ENCODE assay signal across 21 cellular contexts in genomic region chr14:33567736-33568124, GRCh38.
A peak's percentile ranks its signal among the peaks of the same experiment; 100 is the strongest.
DNase-seq lines count a peak whose midpoint lies in the region; TF ChIP-seq lines count a peak whose summit lies in the region.
"Had no signal": no experiment of that assay in that cellular context is flagged by ENCODE, and none has a peak within 500 bp of the region (broad histone marks: within the 10 kb centered on the region; RNA-seq: fewer than 3 reads in every experiment).

No MANE protein-coding gene starts in this region.

- H3K9me3 ChIP-seq in Karpas-422 (ENCODE audit: low read length) (no peaks in the 10 kb centered on the region), adrenal gland (replicated peaks in 1 of 3) (no peaks in the 10 kb centered on the region), skeletal muscle satellite cell (replicated peaks; ENCODE audit: low read length) (no peaks in the 10 kb centered on the region)
- H3K9me3 ChIP-seq: ascending aorta, lower lobe of right lung, neutrophil, testis had no signal

- no peaks in the 10 kb centered on the region for H3K27me3 ChIP-seq in Karpas-422 (ENCODE audit: low read length)
- H3K27me3 ChIP-seq in adrenal gland = no peaks in the 10 kb centered on the region
- no peaks in the 10 kb centered on the region for H3K27me3 ChIP-seq in dorsolateral prefrontal cortex
- no peaks in the 10 kb centered on the region for H3K27me3 ChIP-seq in skeletal muscle satellite cell (ENCODE audit: control insufficient read depth, insufficient read depth, low read length)
- H3K27me3 ChIP-seq: ascending aorta, foreskin keratinocyte, hepatocyte, neutrophil, testis had no signal

- H3K4me3 ChIP-seq in Karpas-422 (ENCODE audit: low read length) = peak overlapping the region; percentile 51
- peak overlapping the region in 1 of 4 donors; percentile 27 for H3K4me3 ChIP-seq in adrenal gland
- H3K4me3 ChIP-seq in dorsolateral prefrontal cortex = no peak overlapping the region
- no peak overlapping the region for H3K4me3 ChIP-seq in skeletal muscle satellite cell (ENCODE audit: low read length)
- H3K4me3 ChIP-seq: ascending aorta, coronary artery, hepatocyte, lower lobe of right lung, testis had no signal

- H2AFZ ChIP-seq in Karpas-422 (ENCODE audit: low read length) = peak overlapping the region; percentile 46
- H2AFZ ChIP-seq: hepatocyte had no signal

- H3K4me2 ChIP-seq in Karpas-422 (ENCODE audit: low read depth, low read length, poor library complexity, severe bottlenecking) (peak overlapping the region; percentile 89), skeletal muscle satellite cell (ENCODE audit: low read length) (peak overlapping the region; percentile 28)
- H3K4me2 ChIP-seq: hepatocyte had no signal

- intact Hi-C loops in adrenal gland (cut with DNase I) (no loop called here), dorsolateral prefrontal cortex (cut with DNase I) (no loop called here)

- no peak for TF ChIP-seq CTCF in adrenal gland (IDR thresholded peaks at IDR 0.05)
- TF ChIP-seq CTCF in dorsolateral prefrontal cortex (IDR thresholded peaks at IDR 0.05 in 54 of 56, conservative IDR thresholded peaks at IDR 0.05 in 2 of 56; ENCODE audit: low read depth in 1 of 56, partially characterized antibody in 56 of 56) = no peak
- TF ChIP-seq CTCF in GM10266 (IDR thresholded peaks at IDR 0.05; ENCODE audit: control insufficient read depth, insufficient read depth, low read depth, missing control alignments) = no peak

- H3K9me2 ChIP-seq in Karpas-422 (replicated peaks; ENCODE audit: insufficient read depth, low read length) = no peaks in the 10 kb centered on the region

- DNase-seq in Karpas-422 (peak; percentile 55), adrenal gland (no peak), dorsolateral prefrontal cortex (no peak), GM10266 (ENCODE audit: extremely low spot score) (no peak), globus pallidus (ENCODE audit: low spot score) (no peak), NCI-H2171 (lab: John Stamatoyannopoulos, UW) (no peak)
- DNase-seq: activated B cell treated with CpG ODN at 0.5 μM for 24 hours; activated CD4-positive, alpha-beta memory T cell treated with anti-CD3 and anti-CD28 coated beads for 36 hours; activated naive CD4-positive, alpha-beta T cell treated with Interleukin-2 at 50 U/mL for 16 hours; CD4-positive, CD25-positive, alpha-beta regulatory T cell; foreskin keratinocyte; lower lobe of right lung; MM.1S; NCI-H146; testis had no signal

- TF ChIP-seq POLR2A in adrenal gland (IDR thresholded peaks at IDR 0.05) = no peak

- H3K36me3 ChIP-seq in Karpas-422 (ENCODE audit: insufficient read depth, low read length) (no peaks in the 10 kb centered on the region), adrenal gland (replicated peaks in 1 of 2) (no peaks in the 10 kb centered on the region), skeletal muscle satellite cell (ENCODE audit: insufficient read depth, low read length) (no peaks in the 10 kb centered on the region)
- H3K36me3 ChIP-seq: ascending aorta, lower lobe of right lung, neutrophil had no signal

- no peaks in the 10 kb centered on the region for H3K79me2 ChIP-seq in Karpas-422 (ENCODE audit: low read length)
- H3K79me2 ChIP-seq: hepatocyte had no signal

- 24 to 34% (median 29%) methylated on average over 4 of the region's 4 CpGs for WGBS in adrenal gland, 4 donors

- H3K9ac ChIP-seq in Karpas-422 (ENCODE audit: low read length) (peak overlapping the region; percentile 70), skeletal muscle satellite cell (ENCODE audit: low read depth, low read length) (no peak overlapping the region)

- H3K4me1 ChIP-seq in Karpas-422 (ENCODE audit: low read length) (peaks cover 91% of the 10 kb centered on the region), adrenal gland (replicated peaks in 1 of 2) (peaks cover 9 to 45% of the 10 kb centered on the region in 2 donors), skeletal muscle satellite cell (ENCODE audit: control insufficient read depth, insufficient read depth, low read length) (peaks cover 51% of the 10 kb centered on the region)
- H3K4me1 ChIP-seq: ascending aorta, lower lobe of right lung, testis had no signal

- H4K20me1 ChIP-seq in Karpas-422 (ENCODE audit: insufficient read depth, low read depth, low read length) = no peaks in the 10 kb centered on the region

- peak overlapping the region; percentile 98 for H3K27ac ChIP-seq in Karpas-422 (ENCODE audit: low read length)
- H3K27ac ChIP-seq in adrenal gland = peak overlapping the region in 3 of 5 donors; percentile 6 to 65 (median 58)
- H3K27ac ChIP-seq in dorsolateral prefrontal cortex = peak overlapping the region in 30 of 59 donors; percentile 1 to 63 (median 30)
- H3K27ac ChIP-seq: ascending aorta, coronary artery, hepatocyte, HL-60, lower lobe of right lung, neutrophil, testis had no signal

Comparison
In these comparisons a context has a peak if more than half of its experiments do, and no peak if none do; other contexts are left out.
1. H3K27ac ChIP-seq: peak in every context shown above with its lines; median percentile 98 in Karpas-422; 58 in adrenal gland; 30 in dorsolateral prefrontal cortex.